In the genomic region with DNA sequence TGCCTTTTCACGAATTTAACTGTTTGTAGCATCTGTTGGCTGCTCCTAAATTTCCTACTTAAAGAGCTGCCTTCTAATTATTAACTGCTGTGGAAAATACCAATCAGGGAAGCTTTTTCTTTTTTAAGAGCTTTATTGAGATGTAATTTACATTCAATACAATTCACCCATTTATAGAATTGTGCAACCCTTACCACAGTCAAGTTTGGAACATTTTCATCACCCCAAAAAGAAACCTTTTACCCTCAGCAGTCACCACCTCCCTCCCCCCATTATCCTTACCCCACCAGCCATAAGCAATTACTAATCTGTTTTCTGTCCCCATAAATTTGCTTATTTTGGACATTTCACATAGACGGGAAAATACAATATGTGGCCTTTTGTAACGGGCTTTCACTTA, we compare ENCODE assay signal across 8 cellular contexts. TPM values are rescaled to one million over a fixed set of nuclear protein-coding genes. Genes with fewer than 3 reads are reported as not detected.
DNase-seq lines count a peak whose midpoint lies in the region; ATAC-seq, FAIRE-seq and TF ChIP-seq lines count a peak whose summit lies in the region.

No MANE protein-coding gene starts in this region.

- intact Hi-C loops in esophagus squamous epithelium (cut with DNase I): loop anchor here (10.0 kb wide), 2 partner anchors 72 to 152 kb away; partner anchors contain the start of genes DHRS7 and PPM1A

- H3K9me3 ChIP-seq in RWPE2 (ENCODE audit: severe bottlenecking) (no peaks in the 10 kb centered on the region), esophagus squamous epithelium (no peaks in the 10 kb centered on the region)

- 10 to 14% methylated on average over 3 of the region's 3 CpGs for WGBS in esophagus squamous epithelium, 2 donors

- no peak for FAIRE-seq in GM12891 (lab: Jason Lieb, UNC)

- TF ChIP-seq POLR2A in esophagus squamous epithelium (IDR thresholded peaks at IDR 0.05): no peak
- no peak for TF ChIP-seq POLR2A in GM12891 (IDR thresholded peaks at IDR 0.05; ENCODE audit: low read depth, low read length)

- H3K27me3 ChIP-seq in RWPE2 (ENCODE audit: insufficient read depth, poor library complexity, severe bottlenecking): no peaks in the 10 kb centered on the region
- no peaks in the 10 kb centered on the region for H3K27me3 ChIP-seq in esophagus squamous epithelium
- no peaks in the 10 kb centered on the region for H3K27me3 ChIP-seq in rectal smooth muscle tissue (ENCODE audit: control insufficient read depth, insufficient read depth, low read length)

- TF ChIP-seq CTCF in GM12864 (IDR thresholded peaks at IDR 0.05; ENCODE audit: low read depth, low read length, missing control alignments) (no peak), RWPE2 (IDR thresholded peaks at IDR 0.05; ENCODE audit: poor library complexity, severe bottlenecking) (no peak), esophagus squamous epithelium (IDR thresholded peaks at IDR 0.05) (no peak)

- H3K4me1 ChIP-seq in RWPE2 (ENCODE audit: insufficient read depth, poor library complexity, severe bottlenecking): peaks cover 32% of the 10 kb centered on the region
- peaks cover 0 to 48% (median 12%) of the 10 kb centered on the region in 3 donors for H3K4me1 ChIP-seq in esophagus squamous epithelium
- peaks cover 9% of the 10 kb centered on the region for H3K4me1 ChIP-seq in rectal smooth muscle tissue (ENCODE audit: control insufficient read depth, insufficient read depth, low read length)

- H3K36me3 ChIP-seq in RWPE2 (ENCODE audit: low read depth) (peaks cover 20% of the 10 kb centered on the region), esophagus squamous epithelium (peaks cover 0 to 12% (median 0%) of the 10 kb centered on the region in 3 donors), rectal smooth muscle tissue (ENCODE audit: control insufficient read depth, insufficient read depth, low read length) (no peaks in the 10 kb centered on the region)

- H3K4me3 ChIP-seq in GM12864 (ENCODE audit: low read depth, low read length): peak overlapping the region; percentile 62
- H3K4me3 ChIP-seq in RWPE2 (ENCODE audit: severe bottlenecking): peak overlapping the region; percentile 57
- peak overlapping the region; percentile 57 to 92 (median 81) for H3K4me3 ChIP-seq in esophagus squamous epithelium
- H3K4me3 ChIP-seq in rectal smooth muscle tissue (ENCODE audit: low read length): peak overlapping the region; percentile 99

- no peak for ATAC-seq in RWPE2 (ENCODE audit: low read depth)
- ATAC-seq in GM18870 (IDR thresholded peaks at IDR 0.05; ENCODE audit: unreplicated experiment): no peak

- DNase-seq in GM12864 (ENCODE audit: low read depth): no peak
- no peak for DNase-seq in RWPE2 (ENCODE audit: low spot score)
- no peak for DNase-seq in esophagus squamous epithelium (lab: John Stamatoyannopoulos, UW)
- DNase-seq in GM12891 (ENCODE audit: insufficient read length, low spot score): no peak
- no peak for DNase-seq in NCI-H2227 treated with DMSO at 0.1 percent for 48 hours (lab: John Stamatoyannopoulos, UW)
- no peak for DNase-seq in activated CD8-positive, alpha-beta memory T cell treated with anti-CD3 and anti-CD28 coated beads, Interleukin-2, amount 50 U/mL, for 4 hours

- H3K9ac ChIP-seq in rectal smooth muscle tissue (ENCODE audit: low read length): no peak overlapping the region

- H3K27ac ChIP-seq in RWPE2 (ENCODE audit: poor library complexity, severe bottlenecking): peak overlapping the region; percentile 94
- H3K27ac ChIP-seq in esophagus squamous epithelium: peak overlapping the region; percentile 94 to 99 (median 98)
- peak overlapping the region; percentile 96 for H3K27ac ChIP-seq in rectal smooth muscle tissue (ENCODE audit: low read depth, low read length)

TF ChIP-seq in GM12891, 5 proteins besides CTCF, POLR2A, EP300 and RAD21:
- TF ChIP-seq POU2F2 (IDR thresholded peaks at IDR 0.05; ENCODE audit: low read depth, low read length) (no peak), TAF1 (IDR thresholded peaks at IDR 0.05; ENCODE audit: low read depth, low read length) (no peak), SPI1 (IDR thresholded peaks at IDR 0.05; ENCODE audit: low read depth, low read length) (no peak), POLR2AphosphoS5 (IDR thresholded peaks at IDR 0.05; ENCODE audit: low read depth, low read length) (no peak), PAX5 (IDR thresholded peaks at IDR 0.05; ENCODE audit: insufficient read depth, low read length, severe bottlenecking) (no peak)

RNA-seq across cellular contexts. Expression of gene PCNX4, which starts 1.4 kb away (rescaled TPM):
- 10 to 100 TPM in 3 of 4 donors, 1 to 10 TPM in 1; 9.4 to 31.1 (median 18.7) TPM for total RNA-seq in esophagus squamous epithelium
- polyA plus RNA-seq in GM12891 (2012; ENCODE audit: low read depth, missing spikeins): 14.2 TPM
